In the genomic region with DNA sequence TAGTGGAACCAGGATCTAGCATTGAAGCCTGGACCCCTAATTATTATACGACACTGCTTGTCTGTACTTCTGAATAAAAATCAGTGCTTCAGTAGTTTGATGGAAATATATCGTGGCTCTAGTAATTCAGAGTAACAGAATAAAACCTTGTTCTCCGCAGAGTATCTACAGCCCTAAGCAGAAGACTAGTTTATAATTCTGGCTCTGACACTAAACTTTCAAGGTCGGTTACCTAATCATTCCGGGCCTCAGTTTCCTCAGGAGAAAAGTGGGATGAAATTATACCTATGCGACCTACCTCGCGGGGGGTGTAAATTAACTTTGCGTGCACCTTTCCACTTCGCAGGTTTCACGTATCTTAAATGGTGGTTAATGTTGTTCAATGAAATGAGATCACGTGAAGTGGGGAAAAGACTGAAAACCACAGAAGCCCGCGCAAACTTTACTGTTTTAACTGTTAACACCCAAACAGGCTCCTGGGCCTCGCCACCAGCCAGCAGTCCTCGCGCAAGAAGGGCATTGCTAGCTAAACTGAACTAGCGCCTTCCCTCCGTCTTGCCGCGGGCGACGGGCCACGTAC, we compare ENCODE assay signal across 1 cellular context.
TF ChIP-seq lines count a peak whose summit lies in the region.

No MANE protein-coding gene starts in this region.

TF ChIP-seq in K562, 482 proteins besides CTCF, POLR2A, EP300 and RAD21 (continued from another document and continues in another):
- no peak for TF ChIP-seq SFPQ (IDR thresholded peaks at IDR 0.05; ENCODE audit: low read depth, low read length)
- peak; percentile 55; the same call in 1 of the 2 replicates for TF ChIP-seq RAD51 (IDR thresholded peaks at IDR 0.05; ENCODE audit: borderline replicate concordance, low read depth)
- 0 out of 2 replicates have a peak, but pooled peaks have one; percentile 83 for TF ChIP-seq ZNF165 (CRISPR knock-in tag; IDR thresholded peaks at IDR 0.05; ENCODE audit: borderline replicate concordance)
- no peak for TF ChIP-seq ATF1 (CRISPR knock-in tag; IDR thresholded peaks at IDR 0.05)
- TF ChIP-seq ATF1 (tag; IDR thresholded peaks at IDR 0.05) = no peak
- TF ChIP-seq, protein P1, sequence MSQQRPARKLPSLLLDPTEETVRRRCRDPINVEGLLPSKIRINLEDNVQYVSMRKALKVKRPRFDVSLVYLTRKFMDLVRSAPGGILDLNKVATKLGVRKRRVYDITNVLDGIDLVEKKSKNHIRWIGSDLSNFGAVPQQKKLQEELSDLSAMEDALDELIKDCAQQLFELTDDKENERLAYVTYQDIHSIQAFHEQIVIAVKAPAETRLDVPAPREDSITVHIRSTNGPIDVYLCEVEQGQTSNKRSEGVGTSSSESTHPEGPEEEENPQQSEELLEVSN (IDR thresholded peaks at IDR 0.05; ENCODE audit: borderline replicate concordance in 1 of 2, extremely low read depth in 1 of 2, insufficient read depth in 1 of 2, insufficient read length in 1 of 2, low read depth in 1 of 2, low read length in 1 of 2, poor library complexity in 1 of 2, severe bottlenecking in 1 of 2) = peak in 1 of 2 experiments; percentile 66
- TF ChIP-seq SNRNP70 (optimal IDR thresholded peaks at IDR 0.05; ENCODE audit: low read depth, low read length) = no peak
- TF ChIP-seq SMAD2 (IDR thresholded peaks at IDR 0.05; ENCODE audit: low read depth, low read length) = no peak
- TF ChIP-seq, protein P2, sequence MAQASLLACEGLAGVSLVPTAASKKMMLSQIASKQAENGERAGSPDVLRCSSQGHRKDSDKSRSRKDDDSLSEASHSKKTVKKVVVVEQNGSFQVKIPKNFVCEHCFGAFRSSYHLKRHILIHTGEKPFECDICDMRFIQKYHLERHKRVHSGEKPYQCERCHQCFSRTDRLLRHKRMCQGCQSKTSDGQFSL (CRISPR knock-in tag; IDR thresholded peaks at IDR 0.05) = no peak
- TF ChIP-seq, protein P2 (tag; IDR thresholded peaks at IDR 0.05) = no peak
- TF ChIP-seq ZFPM2 (CRISPR knock-in tag; IDR thresholded peaks at IDR 0.05) = no peak
- TF ChIP-seq, protein P3, sequence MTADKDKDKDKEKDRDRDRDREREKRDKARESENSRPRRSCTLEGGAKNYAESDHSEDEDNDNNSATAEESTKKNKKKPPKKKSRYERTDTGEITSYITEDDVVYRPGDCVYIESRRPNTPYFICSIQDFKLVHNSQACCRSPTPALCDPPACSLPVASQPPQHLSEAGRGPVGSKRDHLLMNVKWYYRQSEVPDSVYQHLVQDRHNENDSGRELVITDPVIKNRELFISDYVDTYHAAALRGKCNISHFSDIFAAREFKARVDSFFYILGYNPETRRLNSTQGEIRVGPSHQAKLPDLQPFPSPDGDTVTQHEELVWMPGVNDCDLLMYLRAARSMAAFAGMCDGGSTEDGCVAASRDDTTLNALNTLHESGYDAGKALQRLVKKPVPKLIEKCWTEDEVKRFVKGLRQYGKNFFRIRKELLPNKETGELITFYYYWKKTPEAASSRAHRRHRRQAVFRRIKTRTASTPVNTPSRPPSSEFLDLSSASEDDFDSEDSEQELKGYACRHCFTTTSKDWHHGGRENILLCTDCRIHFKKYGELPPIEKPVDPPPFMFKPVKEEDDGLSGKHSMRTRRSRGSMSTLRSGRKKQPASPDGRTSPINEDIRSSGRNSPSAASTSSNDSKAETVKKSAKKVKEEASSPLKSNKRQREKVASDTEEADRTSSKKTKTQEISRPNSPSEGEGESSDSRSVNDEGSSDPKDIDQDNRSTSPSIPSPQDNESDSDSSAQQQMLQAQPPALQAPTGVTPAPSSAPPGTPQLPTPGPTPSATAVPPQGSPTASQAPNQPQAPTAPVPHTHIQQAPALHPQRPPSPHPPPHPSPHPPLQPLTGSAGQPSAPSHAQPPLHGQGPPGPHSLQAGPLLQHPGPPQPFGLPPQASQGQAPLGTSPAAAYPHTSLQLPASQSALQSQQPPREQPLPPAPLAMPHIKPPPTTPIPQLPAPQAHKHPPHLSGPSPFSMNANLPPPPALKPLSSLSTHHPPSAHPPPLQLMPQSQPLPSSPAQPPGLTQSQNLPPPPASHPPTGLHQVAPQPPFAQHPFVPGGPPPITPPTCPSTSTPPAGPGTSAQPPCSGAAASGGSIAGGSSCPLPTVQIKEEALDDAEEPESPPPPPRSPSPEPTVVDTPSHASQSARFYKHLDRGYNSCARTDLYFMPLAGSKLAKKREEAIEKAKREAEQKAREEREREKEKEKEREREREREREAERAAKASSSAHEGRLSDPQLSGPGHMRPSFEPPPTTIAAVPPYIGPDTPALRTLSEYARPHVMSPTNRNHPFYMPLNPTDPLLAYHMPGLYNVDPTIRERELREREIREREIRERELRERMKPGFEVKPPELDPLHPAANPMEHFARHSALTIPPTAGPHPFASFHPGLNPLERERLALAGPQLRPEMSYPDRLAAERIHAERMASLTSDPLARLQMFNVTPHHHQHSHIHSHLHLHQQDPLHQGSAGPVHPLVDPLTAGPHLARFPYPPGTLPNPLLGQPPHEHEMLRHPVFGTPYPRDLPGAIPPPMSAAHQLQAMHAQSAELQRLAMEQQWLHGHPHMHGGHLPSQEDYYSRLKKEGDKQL (CRISPR knock-in tag; IDR thresholded peaks at IDR 0.05; ENCODE audit: borderline replicate concordance) = no peak
- no peak for TF ChIP-seq JUN (IDR thresholded peaks at IDR 0.05; ENCODE audit: borderline replicate concordance, low read depth, low read length)
- TF ChIP-seq JUN (CRISPR knock-in tag; IDR thresholded peaks at IDR 0.05; ENCODE audit: borderline replicate concordance) = no peak
- no peak for TF ChIP-seq KAT8 (IDR thresholded peaks at IDR 0.05; ENCODE audit: low read depth)
- TF ChIP-seq JUND (IDR thresholded peaks at IDR 0.05; ENCODE audit: borderline replicate concordance, low read depth, low read length) = no peak
- TF ChIP-seq JUND (tag; IDR thresholded peaks at IDR 0.05; ENCODE audit: borderline replicate concordance, low read depth, low read length) = no peak
- no peak for TF ChIP-seq SPI1 (IDR thresholded peaks at IDR 0.05; ENCODE audit: borderline replicate concordance, low read depth, low read length)
- TF ChIP-seq PML (IDR thresholded peaks at IDR 0.05; ENCODE audit: low read length) = no peak; the same call in 1 of the 2 replicates
- no peak for TF ChIP-seq ZNF354B (CRISPR knock-in tag; IDR thresholded peaks at IDR 0.05)
- TF ChIP-seq, protein P4, sequence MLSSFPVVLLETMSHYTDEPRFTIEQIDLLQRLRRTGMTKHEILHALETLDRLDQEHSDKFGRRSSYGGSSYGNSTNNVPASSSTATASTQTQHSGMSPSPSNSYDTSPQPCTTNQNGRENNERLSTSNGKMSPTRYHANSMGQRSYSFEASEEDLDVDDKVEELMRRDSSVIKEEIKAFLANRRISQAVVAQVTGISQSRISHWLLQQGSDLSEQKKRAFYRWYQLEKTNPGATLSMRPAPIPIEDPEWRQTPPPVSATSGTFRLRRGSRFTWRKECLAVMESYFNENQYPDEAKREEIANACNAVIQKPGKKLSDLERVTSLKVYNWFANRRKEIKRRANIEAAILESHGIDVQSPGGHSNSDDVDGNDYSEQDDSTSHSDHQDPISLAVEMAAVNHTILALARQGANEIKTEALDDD (IDR thresholded peaks at IDR 0.05) = peak; percentile 69
- 0 out of 2 replicates have a peak, but pooled peaks have one; percentile 48 for TF ChIP-seq SMARCE1 (IDR thresholded peaks at IDR 0.05)
- no peak for TF ChIP-seq ZNF263 (CRISPR knock-in tag; IDR thresholded peaks at IDR 0.05; ENCODE audit: borderline replicate concordance)
- TF ChIP-seq KDM1A (IDR thresholded peaks at IDR 0.05) = no peak
- TF ChIP-seq PHTF2 (CRISPR knock-in tag; IDR thresholded peaks at IDR 0.05) = 0 out of 2 replicates have a peak, but pooled peaks have one; percentile 40
- TF ChIP-seq, protein P5, sequence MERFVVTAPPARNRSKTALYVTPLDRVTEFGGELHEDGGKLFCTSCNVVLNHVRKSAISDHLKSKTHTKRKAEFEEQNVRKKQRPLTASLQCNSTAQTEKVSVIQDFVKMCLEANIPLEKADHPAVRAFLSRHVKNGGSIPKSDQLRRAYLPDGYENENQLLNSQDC (CRISPR knock-in tag; IDR thresholded peaks at IDR 0.05) = no peak
- peak; percentile 46 for TF ChIP-seq SMARCA4 (IDR thresholded peaks at IDR 0.05)
- no peak for TF ChIP-seq ZNF133 (CRISPR knock-in tag; IDR thresholded peaks at IDR 0.05)
- TF ChIP-seq, protein P6, sequence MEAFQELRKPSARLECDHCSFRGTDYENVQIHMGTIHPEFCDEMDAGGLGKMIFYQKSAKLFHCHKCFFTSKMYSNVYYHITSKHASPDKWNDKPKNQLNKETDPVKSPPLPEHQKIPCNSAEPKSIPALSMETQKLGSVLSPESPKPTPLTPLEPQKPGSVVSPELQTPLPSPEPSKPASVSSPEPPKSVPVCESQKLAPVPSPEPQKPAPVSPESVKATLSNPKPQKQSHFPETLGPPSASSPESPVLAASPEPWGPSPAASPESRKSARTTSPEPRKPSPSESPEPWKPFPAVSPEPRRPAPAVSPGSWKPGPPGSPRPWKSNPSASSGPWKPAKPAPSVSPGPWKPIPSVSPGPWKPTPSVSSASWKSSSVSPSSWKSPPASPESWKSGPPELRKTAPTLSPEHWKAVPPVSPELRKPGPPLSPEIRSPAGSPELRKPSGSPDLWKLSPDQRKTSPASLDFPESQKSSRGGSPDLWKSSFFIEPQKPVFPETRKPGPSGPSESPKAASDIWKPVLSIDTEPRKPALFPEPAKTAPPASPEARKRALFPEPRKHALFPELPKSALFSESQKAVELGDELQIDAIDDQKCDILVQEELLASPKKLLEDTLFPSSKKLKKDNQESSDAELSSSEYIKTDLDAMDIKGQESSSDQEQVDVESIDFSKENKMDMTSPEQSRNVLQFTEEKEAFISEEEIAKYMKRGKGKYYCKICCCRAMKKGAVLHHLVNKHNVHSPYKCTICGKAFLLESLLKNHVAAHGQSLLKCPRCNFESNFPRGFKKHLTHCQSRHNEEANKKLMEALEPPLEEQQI (IDR thresholded peaks at IDR 0.05) = no peak
- peak; percentile 20; the same call in 1 of the 2 replicates for TF ChIP-seq ZNF24 (IDR thresholded peaks at IDR 0.05)
- no peak for TF ChIP-seq ZNF280B (CRISPR knock-in tag; IDR thresholded peaks at IDR 0.05)
- no peak for TF ChIP-seq ZNF274 (IDR thresholded peaks at IDR 0.05; ENCODE audit: borderline replicate concordance, low read depth, low read length)
- TF ChIP-seq BCL6 (CRISPR knock-in tag; IDR thresholded peaks at IDR 0.05) = 0 out of 2 replicates have a peak, but pooled peaks have one; percentile 28
- no peak for TF ChIP-seq ARID3A (IDR thresholded peaks at IDR 0.05; ENCODE audit: borderline replicate concordance, low read depth, low read length)
- TF ChIP-seq RBM39 (optimal IDR thresholded peaks at IDR 0.05; ENCODE audit: low read depth, low read length) = peak; percentile 49
- TF ChIP-seq ZNF140 (CRISPR knock-in tag; IDR thresholded peaks at IDR 0.05) = no peak
- 0 out of 2 replicates have a peak, but pooled peaks have one; percentile 40 for TF ChIP-seq OTX1 (CRISPR knock-in tag; IDR thresholded peaks at IDR 0.05)
- no peak for TF ChIP-seq GABPB1 (CRISPR knock-in tag; IDR thresholded peaks at IDR 0.05)
- no peak for TF ChIP-seq ZNF699 (CRISPR knock-in tag; IDR thresholded peaks at IDR 0.05; ENCODE audit: insufficient replicate concordance)
- peak; percentile 45 for TF ChIP-seq ZNF175 (CRISPR knock-in tag; IDR thresholded peaks at IDR 0.05; ENCODE audit: low read depth)
- no peak for TF ChIP-seq CBX8 (IDR thresholded peaks at IDR 0.05; ENCODE audit: borderline replicate concordance, extremely low read depth, low read depth, low read length, poor library complexity, severe bottlenecking)
- TF ChIP-seq, protein P7, sequence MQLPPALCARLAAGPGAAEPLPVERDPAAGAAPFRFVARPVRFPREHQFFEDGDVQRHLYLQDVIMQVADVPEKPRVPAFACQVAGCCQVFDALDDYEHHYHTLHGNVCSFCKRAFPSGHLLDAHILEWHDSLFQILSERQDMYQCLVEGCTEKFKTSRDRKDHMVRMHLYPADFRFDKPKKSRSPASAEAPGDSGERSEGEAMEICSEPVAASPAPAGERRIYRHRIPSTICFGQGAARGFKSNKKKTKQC (CRISPR knock-in tag; IDR thresholded peaks at IDR 0.05) = 0 out of 2 replicates have a peak, but pooled peaks have one; percentile 43
